1 cellular context compared by ENCODE assay signal in genomic region chr14:93799617-93800016, GRCh38.
TF ChIP-seq lines count a peak whose summit lies in the region.

No MANE protein-coding gene starts in this region.

TF ChIP-seq in HepG2, 621 proteins besides CTCF, POLR2A, EP300 and RAD21 (continued from another document and continues in another):
- TF ChIP-seq ZNF784 (CRISPR knock-in tag; IDR thresholded peaks at IDR 0.05; ENCODE audit: borderline replicate concordance): no peak
- TF ChIP-seq, protein P1, sequence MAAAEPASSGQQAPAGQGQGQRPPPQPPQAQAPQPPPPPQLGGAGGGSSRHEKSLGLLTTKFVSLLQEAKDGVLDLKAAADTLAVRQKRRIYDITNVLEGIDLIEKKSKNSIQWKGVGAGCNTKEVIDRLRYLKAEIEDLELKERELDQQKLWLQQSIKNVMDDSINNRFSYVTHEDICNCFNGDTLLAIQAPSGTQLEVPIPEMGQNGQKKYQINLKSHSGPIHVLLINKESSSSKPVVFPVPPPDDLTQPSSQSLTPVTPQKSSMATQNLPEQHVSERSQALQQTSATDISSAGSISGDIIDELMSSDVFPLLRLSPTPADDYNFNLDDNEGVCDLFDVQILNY (CRISPR knock-in tag; conservative IDR thresholded peaks at IDR 0.05): no peak
- TF ChIP-seq KLF11 (CRISPR knock-in tag; IDR thresholded peaks at IDR 0.05): no peak
- no peak for TF ChIP-seq GRHL1 (CRISPR knock-in tag; conservative IDR thresholded peaks at IDR 0.05)
- TF ChIP-seq ZNF33A (CRISPR knock-in tag; IDR thresholded peaks at IDR 0.05; ENCODE audit: borderline replicate concordance): no peak
- no peak for TF ChIP-seq ZBTB14 (CRISPR knock-in tag; IDR thresholded peaks at IDR 0.05)
- no peak for TF ChIP-seq ZNF567 (CRISPR knock-in tag; IDR thresholded peaks at IDR 0.05; ENCODE audit: borderline replicate concordance)
- no peak for TF ChIP-seq NCOR1 (IDR thresholded peaks at IDR 0.05; ENCODE audit: borderline replicate concordance, low read length)
- TF ChIP-seq TCF12 (IDR thresholded peaks at IDR 0.05): no peak
- TF ChIP-seq TCF12 (CRISPR knock-in tag; IDR thresholded peaks at IDR 0.05): no peak
- TF ChIP-seq CENPT (CRISPR knock-in tag; IDR thresholded peaks at IDR 0.05; ENCODE audit: low read depth): no peak
- TF ChIP-seq SMARCE1 (IDR thresholded peaks at IDR 0.05; ENCODE audit: borderline replicate concordance): no peak
- TF ChIP-seq MYC (CRISPR knock-in tag; IDR thresholded peaks at IDR 0.05; ENCODE audit: borderline replicate concordance): no peak
- no peak for TF ChIP-seq AFF4 (CRISPR knock-in tag; IDR thresholded peaks at IDR 0.05)
- no peak for TF ChIP-seq PHF20 (CRISPR knock-in tag; IDR thresholded peaks at IDR 0.05)
- TF ChIP-seq CHD4 (IDR thresholded peaks at IDR 0.05; ENCODE audit: borderline replicate concordance, low read length): no peak
- TF ChIP-seq ZNF326 (CRISPR knock-in tag; IDR thresholded peaks at IDR 0.05; ENCODE audit: borderline replicate concordance): no peak
- TF ChIP-seq ZNF33B (CRISPR knock-in tag; IDR thresholded peaks at IDR 0.05): no peak
- TF ChIP-seq ZBTB49 (CRISPR knock-in tag; IDR thresholded peaks at IDR 0.05; ENCODE audit: borderline replicate concordance): no peak
- TF ChIP-seq HCFC1 (IDR thresholded peaks at IDR 0.05; ENCODE audit: low read depth, low read length): no peak
- no peak for TF ChIP-seq ZNF772 (CRISPR knock-in tag; IDR thresholded peaks at IDR 0.05)
- no peak for TF ChIP-seq ZNF24 (IDR thresholded peaks at IDR 0.05)
- no peak for TF ChIP-seq ZSCAN9 (CRISPR knock-in tag; IDR thresholded peaks at IDR 0.05; ENCODE audit: borderline replicate concordance)
- TF ChIP-seq NRL (CRISPR knock-in tag; IDR thresholded peaks at IDR 0.05; ENCODE audit: borderline replicate concordance): no peak
- TF ChIP-seq ZZZ3 (CRISPR knock-in tag; IDR thresholded peaks at IDR 0.05; ENCODE audit: borderline replicate concordance): no peak
- TF ChIP-seq DRAP1 (CRISPR knock-in tag; IDR thresholded peaks at IDR 0.05): no peak
- no peak for TF ChIP-seq ZC3H13 (CRISPR knock-in tag; IDR thresholded peaks at IDR 0.05)
- no peak for TF ChIP-seq ZNF556 (CRISPR knock-in tag; IDR thresholded peaks at IDR 0.05; ENCODE audit: borderline replicate concordance)
- no peak for TF ChIP-seq ZNF207 (IDR thresholded peaks at IDR 0.05; ENCODE audit: borderline replicate concordance)
- TF ChIP-seq ESRRA (CRISPR knock-in tag; IDR thresholded peaks at IDR 0.05; ENCODE audit: low read depth): peak; percentile 45; the same call in 1 of the 2 replicates
- no peak for TF ChIP-seq ZNF709 (CRISPR knock-in tag; IDR thresholded peaks at IDR 0.05)
- TF ChIP-seq MTA3 (CRISPR knock-in tag; IDR thresholded peaks at IDR 0.05): no peak
- no peak for TF ChIP-seq ZNF780A (CRISPR knock-in tag; IDR thresholded peaks at IDR 0.05)
- TF ChIP-seq HNRNPLL (IDR thresholded peaks at IDR 0.05; ENCODE audit: low read depth, low read length, poor library complexity, severe bottlenecking): no peak
- no peak for TF ChIP-seq SALL1 (CRISPR knock-in tag; IDR thresholded peaks at IDR 0.05)
- no peak for TF ChIP-seq PAF1 (CRISPR knock-in tag; IDR thresholded peaks at IDR 0.05)
- no peak for TF ChIP-seq MTF1 (CRISPR knock-in tag; IDR thresholded peaks at IDR 0.05)
- TF ChIP-seq PITX1 (CRISPR knock-in tag; IDR thresholded peaks at IDR 0.05): peak; percentile 98
- TF ChIP-seq FOXO4 (CRISPR knock-in tag; conservative IDR thresholded peaks at IDR 0.05): no peak
- no peak for TF ChIP-seq ZBTB34 (CRISPR knock-in tag; IDR thresholded peaks at IDR 0.05)
- TF ChIP-seq ZNF317 (CRISPR knock-in tag; IDR thresholded peaks at IDR 0.05): no peak
- no peak for TF ChIP-seq ZNF460 (CRISPR knock-in tag; IDR thresholded peaks at IDR 0.05; ENCODE audit: borderline replicate concordance)
- no peak for TF ChIP-seq ZNF580 (CRISPR knock-in tag; IDR thresholded peaks at IDR 0.05; ENCODE audit: borderline replicate concordance, low read depth)
- TF ChIP-seq ZNF562 (CRISPR knock-in tag; IDR thresholded peaks at IDR 0.05; ENCODE audit: borderline replicate concordance): no peak
- TF ChIP-seq ZNF496 (CRISPR knock-in tag; IDR thresholded peaks at IDR 0.05; ENCODE audit: insufficient replicate concordance): no peak
- TF ChIP-seq ZNF703 (CRISPR knock-in tag; IDR thresholded peaks at IDR 0.05; ENCODE audit: borderline replicate concordance): no peak
- peak; percentile 86 for TF ChIP-seq RFX5 (IDR thresholded peaks at IDR 0.05; ENCODE audit: low read depth, low read length)
- no peak for TF ChIP-seq ZNF569 (CRISPR knock-in tag; IDR thresholded peaks at IDR 0.05; ENCODE audit: borderline replicate concordance)
- no peak for TF ChIP-seq SOX6 (IDR thresholded peaks at IDR 0.05)
- TF ChIP-seq SOX6 (CRISPR knock-in tag; IDR thresholded peaks at IDR 0.05): peak; percentile 47; the same call in 1 of the 2 replicates
- TF ChIP-seq ZEB1 (IDR thresholded peaks at IDR 0.05; ENCODE audit: insufficient replicate concordance, low read depth): no peak
- no peak for TF ChIP-seq ISL2 (CRISPR knock-in tag; IDR thresholded peaks at IDR 0.05)
- TF ChIP-seq, protein P2, sequence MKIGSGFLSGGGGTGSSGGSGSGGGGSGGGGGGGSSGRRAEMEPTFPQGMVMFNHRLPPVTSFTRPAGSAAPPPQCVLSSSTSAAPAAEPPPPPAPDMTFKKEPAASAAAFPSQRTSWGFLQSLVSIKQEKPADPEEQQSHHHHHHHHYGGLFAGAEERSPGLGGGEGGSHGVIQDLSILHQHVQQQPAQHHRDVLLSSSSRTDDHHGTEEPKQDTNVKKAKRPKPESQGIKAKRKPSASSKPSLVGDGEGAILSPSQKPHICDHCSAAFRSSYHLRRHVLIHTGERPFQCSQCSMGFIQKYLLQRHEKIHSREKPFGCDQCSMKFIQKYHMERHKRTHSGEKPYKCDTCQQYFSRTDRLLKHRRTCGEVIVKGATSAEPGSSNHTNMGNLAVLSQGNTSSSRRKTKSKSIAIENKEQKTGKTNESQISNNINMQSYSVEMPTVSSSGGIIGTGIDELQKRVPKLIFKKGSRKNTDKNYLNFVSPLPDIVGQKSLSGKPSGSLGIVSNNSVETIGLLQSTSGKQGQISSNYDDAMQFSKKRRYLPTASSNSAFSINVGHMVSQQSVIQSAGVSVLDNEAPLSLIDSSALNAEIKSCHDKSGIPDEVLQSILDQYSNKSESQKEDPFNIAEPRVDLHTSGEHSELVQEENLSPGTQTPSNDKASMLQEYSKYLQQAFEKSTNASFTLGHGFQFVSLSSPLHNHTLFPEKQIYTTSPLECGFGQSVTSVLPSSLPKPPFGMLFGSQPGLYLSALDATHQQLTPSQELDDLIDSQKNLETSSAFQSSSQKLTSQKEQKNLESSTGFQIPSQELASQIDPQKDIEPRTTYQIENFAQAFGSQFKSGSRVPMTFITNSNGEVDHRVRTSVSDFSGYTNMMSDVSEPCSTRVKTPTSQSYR (CRISPR knock-in tag; IDR thresholded peaks at IDR 0.05; ENCODE audit: borderline replicate concordance): 0 out of 2 replicates have a peak, but pooled peaks have one; percentile 16
- TF ChIP-seq ELF3 (CRISPR knock-in tag; IDR thresholded peaks at IDR 0.05): no peak
- no peak for TF ChIP-seq KDM6A (CRISPR knock-in tag; IDR thresholded peaks at IDR 0.05; ENCODE audit: low read depth)
